ENCODE assay signal across 8 cellular contexts in the genomic region with DNA sequence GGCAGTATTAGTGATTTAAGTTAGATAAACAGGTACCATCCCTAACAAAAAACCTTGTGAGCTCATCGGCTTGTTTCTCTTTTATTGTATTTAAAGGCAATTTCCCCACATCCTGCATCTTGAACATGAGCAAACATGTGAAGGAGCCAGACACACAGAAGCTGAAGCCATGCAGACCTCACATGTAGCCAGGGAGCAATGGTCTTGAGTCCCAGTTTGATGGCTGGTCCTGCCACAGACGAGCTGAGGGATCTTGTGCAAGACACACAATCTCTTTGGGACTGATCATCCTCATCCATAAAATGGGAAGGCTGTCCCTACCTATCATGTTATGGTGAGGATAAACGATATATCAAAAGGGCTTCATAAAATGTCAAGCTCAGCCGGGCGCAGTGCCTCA.
"Had no signal": no experiment of that assay in that cellular context is flagged by ENCODE, and none has a peak within 500 bp of the region (broad histone marks: within the 10 kb centered on the region; RNA-seq: fewer than 3 reads in every experiment).

No MANE protein-coding gene starts in this region.

- ATAC-seq: HCT116 had no signal

- H3K9me3 Mint-ChIP-seq: H9, HFFc6 had no signal

- H3K4me3 ChIP-seq: GM23248, HAP-1 had no signal

- H2AFZ ChIP-seq: GM23248 had no signal

- H3K4me1 ChIP-seq: HAP-1 had no signal

- H3K27ac ChIP-seq: GM23248 had no signal

- H3K36me3 ChIP-seq: HAP-1 had no signal

- DNase-seq: GM23248, GOT3, H7, H9, HCEC 1CT, HFFc6 had no signal

- H3K4me3 Mint-ChIP-seq: H9, HFFc6 had no signal

- H3K27ac Mint-ChIP-seq: H9, HFFc6 had no signal
